Comparison of ENCODE assay signal across 23 cellular contexts in the genomic region with DNA sequence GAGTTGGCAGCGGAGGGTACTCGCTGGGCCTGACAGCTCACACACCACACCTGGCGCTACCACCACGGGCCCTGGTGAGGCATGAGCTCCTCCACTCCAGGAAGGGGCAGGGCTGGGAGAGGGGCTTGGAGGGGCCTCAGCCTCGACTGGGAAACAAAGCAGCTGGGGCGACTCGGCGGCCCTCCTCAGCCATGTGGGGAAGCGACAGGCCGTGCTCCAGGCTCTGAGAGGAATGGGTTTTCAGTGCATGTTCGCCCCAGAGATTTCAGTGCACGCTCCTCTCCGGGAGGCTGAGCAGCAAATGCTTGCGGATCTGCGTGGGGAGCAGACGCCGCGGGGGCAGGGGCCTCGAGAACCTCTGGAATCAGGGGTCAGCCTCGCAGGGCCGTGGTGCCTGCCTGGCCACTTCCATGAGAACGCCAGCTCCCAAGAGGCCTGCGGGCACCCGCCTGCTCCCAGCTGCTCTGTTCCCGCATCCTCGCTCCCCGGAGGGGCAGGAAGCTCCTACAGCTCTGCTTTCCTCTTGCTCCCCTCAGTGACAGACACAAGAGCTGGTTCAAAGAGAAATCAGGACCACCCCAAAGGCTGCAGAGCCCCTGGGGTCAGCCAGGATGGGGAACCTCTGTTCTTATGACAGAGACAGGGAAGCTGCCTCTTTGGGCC. TPM values are rescaled to one million over a fixed set of nuclear protein-coding genes. Genes with fewer than 3 reads are reported as not detected.
"Had no signal": no experiment of that assay in that cellular context is flagged by ENCODE, and none has a peak within 500 bp of the region (broad histone marks: within the 10 kb centered on the region; RNA-seq: fewer than 3 reads in every experiment).

No MANE protein-coding gene starts in this region.

- H3K4me1 Mint-ChIP-seq: activated CD4-positive, alpha-beta T cell treated with anti-CD3 and anti-CD28 coated beads for 36 hours; activated naive CD8-positive, alpha-beta T cell treated with anti-CD3 and anti-CD28 coated beads, Interleukin-2, amount 10 ng/mL, durations not matched to agents 7 days and 5 days; T-cell had no signal

- ATAC-seq: activated CD4-positive, alpha-beta T cell treated with anti-CD3 and anti-CD28 coated beads for 36 hours; activated CD8-positive, alpha-beta T cell treated with anti-CD3 and anti-CD28 coated beads for 36 hours; activated T-cell treated with anti-CD3 and anti-CD28 coated beads, Interleukin-2, amount 50 U/mL, for 72 hours; T-cell had no signal

- H3K9me3 ChIP-seq: adrenal gland, MG63, Peyer's patch had no signal

- DNase-seq: activated CD4-positive, alpha-beta T cell treated with anti-CD3 and anti-CD28 coated beads for 36 hours; activated CD8-positive, alpha-beta memory T cell treated with anti-CD3 and anti-CD28 coated beads, Interleukin-2, amount 50 U/mL, for 4 hours; activated CD8-positive, alpha-beta T cell treated with anti-CD3 and anti-CD28 coated beads for 36 hours; activated naive CD4-positive, alpha-beta T cell treated with anti-CD3 and anti-CD28 coated beads, Interleukin-2, amount 50 U/mL, for 16 hours; activated naive CD8-positive, alpha-beta T cell treated with anti-CD3 and anti-CD28 coated beads, Interleukin-2, amount 10 ng/mL, durations not matched to agents 7 days and 5 days; activated T-cell treated with anti-CD3 and anti-CD28 coated beads, Interleukin-2, amount 50 U/mL, for 72 hours; anterior cingulate cortex; MG63; MV-4-11; NCI-H1092 treated with DMSO at 0.1 percent for 48 hours; NCI-H1417 treated with DMSO at 0.1 percent for 48 hours; NCI-H1694; NCI-H2029; NCI-H345; NCI-H510A treated with DMSO at 0.1 percent for 48 hours; NK-92 treated with Interleukin-12 subunit alpha and Interleukin-12 subunit beta, amount 100 ng/mL, for 24 hours; Peyer's patch; T-cell; T-helper 2 cell had no signal

- H3K27me3 ChIP-seq: adrenal gland, MG63, Peyer's patch had no signal

- H3K27ac Mint-ChIP-seq: activated CD4-positive, alpha-beta T cell treated with anti-CD3 and anti-CD28 coated beads for 36 hours; activated CD8-positive, alpha-beta T cell treated with anti-CD3 and anti-CD28 coated beads for 36 hours; activated naive CD8-positive, alpha-beta T cell treated with anti-CD3 and anti-CD28 coated beads, Interleukin-2, amount 10 ng/mL, durations not matched to agents 7 days and 5 days; activated T-cell treated with anti-CD3 and anti-CD28 coated beads, Interleukin-2, amount 50 U/mL, for 72 hours; activated T-helper 2 cell treated with anti-CD3 and anti-CD28 coated beads, Interferon-gamma antibody, Interleukin-2, Interleukin-4, amounts not matched to agents 10 μg/mL and 5 μg/mL and 100 μg/mL, durations not matched to agents 14 hours and 24 hours and 36 hours; T-cell had no signal

- H3K9me3 Mint-ChIP-seq: activated CD8-positive, alpha-beta T cell treated with anti-CD3 and anti-CD28 coated beads for 36 hours; activated naive CD8-positive, alpha-beta T cell treated with anti-CD3 and anti-CD28 coated beads, Interleukin-2, amount 10 ng/mL, durations not matched to agents 7 days and 5 days; activated T-cell treated with anti-CD3 and anti-CD28 coated beads, Interleukin-2, amount 50 U/mL, for 72 hours; activated T-helper 2 cell treated with anti-CD3 and anti-CD28 coated beads, Interferon-gamma antibody, Interleukin-2, Interleukin-4, amounts not matched to agents 10 μg/mL and 5 μg/mL and 100 μg/mL, durations not matched to agents 14 hours and 24 hours and 36 hours; T-cell had no signal

- H3K36me3 Mint-ChIP-seq: T-cell had no signal

- H3K36me3 ChIP-seq: adrenal gland, MG63 had no signal

- H3K4me3 ChIP-seq: adrenal gland, MG63, Peyer's patch had no signal

- H3K27ac ChIP-seq: adrenal gland, WERI-Rb-1 had no signal

- H3K4me3 Mint-ChIP-seq: activated CD4-positive, alpha-beta T cell treated with anti-CD3 and anti-CD28 coated beads for 36 hours; activated CD8-positive, alpha-beta T cell treated with anti-CD3 and anti-CD28 coated beads for 36 hours; activated naive CD8-positive, alpha-beta T cell treated with anti-CD3 and anti-CD28 coated beads, Interleukin-2, amount 10 ng/mL, durations not matched to agents 7 days and 5 days; activated T-cell treated with anti-CD3 and anti-CD28 coated beads, Interleukin-2, amount 50 U/mL, for 72 hours; T-cell had no signal

- H3K27me3 Mint-ChIP-seq: activated CD4-positive, alpha-beta T cell treated with anti-CD3 and anti-CD28 coated beads for 36 hours; activated CD8-positive, alpha-beta T cell treated with anti-CD3 and anti-CD28 coated beads for 36 hours; activated naive CD8-positive, alpha-beta T cell treated with anti-CD3 and anti-CD28 coated beads, Interleukin-2, amount 10 ng/mL, durations not matched to agents 7 days and 5 days; T-cell had no signal

RNA-seq across cellular contexts. Expression of a gene that starts 35.9 kb away (rescaled TPM):
- total RNA-seq: activated CD4-positive, alpha-beta T cell treated with anti-CD3 and anti-CD28 coated beads for 36 hours; activated CD8-positive, alpha-beta T cell treated with anti-CD3 and anti-CD28 coated beads for 36 hours; activated naive CD8-positive, alpha-beta T cell treated with anti-CD3 and anti-CD28 coated beads, Interleukin-2, amount 10 ng/mL, durations not matched to agents 7 days and 5 days; activated T-cell treated with anti-CD3 and anti-CD28 coated beads, Interleukin-2, amount 50 U/mL, for 72 hours; activated T-helper 2 cell treated with anti-CD3 and anti-CD28 coated beads, Interferon-gamma antibody, Interleukin-2, Interleukin-4, amounts not matched to agents 10 μg/mL and 5 μg/mL and 100 μg/mL, durations not matched to agents 14 hours and 24 hours and 36 hours; adrenal gland; cardiac septum; Peyer's patch; T-cell had no signal
